ENCODE assay signal across 14 cellular contexts in the genomic region with DNA sequence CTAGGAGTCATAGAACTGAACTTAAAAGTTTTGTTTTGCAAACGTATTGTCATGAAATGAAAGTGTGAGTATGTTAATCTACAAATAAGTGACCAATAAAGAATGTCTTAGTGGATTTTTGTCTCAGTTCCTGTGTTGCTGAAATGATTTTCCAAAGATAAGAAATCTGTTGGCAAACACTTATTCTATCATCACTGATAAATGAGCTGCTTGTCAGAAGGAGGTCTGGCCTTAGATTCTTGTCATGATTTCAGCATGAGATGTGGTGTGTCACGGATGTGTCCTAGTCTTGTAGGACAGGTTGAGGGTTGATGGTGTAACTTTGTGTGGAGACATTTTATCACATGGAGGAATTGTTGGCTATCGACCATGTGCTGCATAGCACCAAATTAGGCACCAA. TPM values are rescaled to one million over a fixed set of nuclear protein-coding genes. Genes with fewer than 3 reads are reported as not detected.
DNase-seq lines count a peak whose midpoint lies in the region; ATAC-seq and TF ChIP-seq lines count a peak whose summit lies in the region.
"Had no signal": no experiment of that assay in that cellular context is flagged by ENCODE, and none has a peak within 500 bp of the region (broad histone marks: within the 10 kb centered on the region; RNA-seq: fewer than 3 reads in every experiment).

No MANE protein-coding gene starts in this region.

- H3K9me3 ChIP-seq in uterus = no peaks in the 10 kb centered on the region

- peak overlapping the region; percentile 42 for H3K4me3 Mint-ChIP-seq in Calu3 (ENCODE audit: low read depth, unreplicated experiment)
- H3K4me3 Mint-ChIP-seq: naive thymus-derived CD4-positive, alpha-beta T cell; T-helper 1 cell treated with Interleukin-12 subunit alpha and Interleukin-12 subunit beta and Interleukin-4 antibody, amounts not matched to agents 30 μg/mL and 1 μg/mL, for 36 hours had no signal

- no peaks in the 10 kb centered on the region for H3K27me3 ChIP-seq in uterus

- peaks cover 28% of the 10 kb centered on the region for H3K36me3 Mint-ChIP-seq in Calu3 (ENCODE audit: insufficient read depth, unreplicated experiment)
- H3K36me3 Mint-ChIP-seq: naive thymus-derived CD4-positive, alpha-beta T cell had no signal

- intact Hi-C loops in Calu3 (cut with micrococcal nuclease; ENCODE audit: unreplicated experiment) (loop anchor here (2.0 to 5.0 kb wide), 4 partner anchors 63 to 224 kb away; no protein-coding TSS in a partner anchor), uterus (cut with DNase I; ENCODE audit: low total_unique reads) (no loop called here)

- TF ChIP-seq CTCF in Calu3 (IDR thresholded peaks at IDR 0.05; ENCODE audit: unreplicated experiment) (no peak), epithelial cell of proximal tubule (conservative IDR thresholded peaks at IDR 0.05; ENCODE audit: low read depth, low read length) (no peak), uterus (IDR thresholded peaks at IDR 0.05) (no peak)

- no peaks in the 10 kb centered on the region for H3K4me1 ChIP-seq in uterus

- no peak overlapping the region for H3K4me3 ChIP-seq in epithelial cell of proximal tubule (ENCODE audit: low read depth, low read length)
- H3K4me3 ChIP-seq in uterus = no peak overlapping the region

- no peak for ATAC-seq in GM21526 (IDR thresholded peaks at IDR 0.05; ENCODE audit: low FRiP score, unreplicated experiment)
- ATAC-seq: naive thymus-derived CD4-positive, alpha-beta T cell had no signal

- H3K9me3 Mint-ChIP-seq in Calu3 (ENCODE audit: low read depth, unreplicated experiment) = no peaks in the 10 kb centered on the region

- peak; percentile 54 for DNase-seq in Calu3
- DNase-seq in NCI-H460 (ENCODE audit: extremely low read depth, low read depth) = peak; percentile 90
- DNase-seq in epithelial cell of proximal tubule (ENCODE audit: low read depth) = peak; percentile 33
- peak; percentile 78 for DNase-seq in renal cortical epithelial cell (ENCODE audit: low read depth)
- DNase-seq in uterus = no peak
- no peak for DNase-seq in NCI-H1092 treated with DMSO at 0.1 percent for 48 hours (lab: John Stamatoyannopoulos, UW)
- DNase-seq in DMS114 treated with DMSO at 0.1 percent for 48 hours (lab: John Stamatoyannopoulos, UW; ENCODE audit: unreplicated experiment) = no peak
- DNase-seq: activated CD4-positive, alpha-beta T cell treated with anti-CD3 and anti-CD28 coated beads, Interleukin-2, amount 50 U/mL, for 1 hour; glutamatergic neuron; naive thymus-derived CD4-positive, alpha-beta T cell; NCI-H2227 treated with DMSO at 0.1 percent for 48 hours; OCI-M1 had no signal

- no peaks in the 10 kb centered on the region for H3K27me3 Mint-ChIP-seq in Calu3 (ENCODE audit: unreplicated experiment)

- BruUV-seq in Calu3 (replicated peaks; lab: Mats Ljungman, UMichigan) = no TSS peak

- H3K27ac ChIP-seq in uterus = no peak overlapping the region

- peaks cover 50% of the 10 kb centered on the region for H3K4me1 Mint-ChIP-seq in Calu3 (ENCODE audit: low read depth, unreplicated experiment)

- peak overlapping the region; percentile 91 for H3K27ac Mint-ChIP-seq in Calu3 (ENCODE audit: unreplicated experiment)
- H3K27ac Mint-ChIP-seq: T-helper 1 cell treated with Interleukin-12 subunit alpha and Interleukin-12 subunit beta and Interleukin-4 antibody, amounts not matched to agents 30 μg/mL and 1 μg/mL, for 36 hours had no signal

- H3K36me3 ChIP-seq in uterus = no peaks in the 10 kb centered on the region

- no peak for TF ChIP-seq POLR2A in uterus (IDR thresholded peaks at IDR 0.05)

- CTCF ChIA-PET in Calu3 (lab: Charles Lee) = interaction anchor here (0.7 to 1.0 kb wide), 3 partner anchors 24 to 224 kb away, joined by 3 to 4 read pairs (median 3); no protein-coding TSS in a partner anchor

RNA-seq across cellular contexts. Expression of gene LIMCH1, which starts 31.9 kb away (rescaled TPM):
- total RNA-seq in Calu3 (2022) (53.9 and 78.7 TPM in 2 replicates), epithelial cell of proximal tubule (8.3 and 15.5 TPM in 2 replicates), renal cortical epithelial cell (17.7 and 65.0 TPM in 2 replicates), uterus (10 to 100 TPM; 12.9 to 49.5 (median 28.2) TPM)
- 295 and 308 TPM in 2 replicates for total RNA-seq in NCI-H460 (2014; rRNA removed; shearing (Covaris generic))
- 271 and 379 TPM in 2 replicates for polyA plus RNA-seq in NCI-H460 (2014; cell fraction: nucleus; rRNA removed)
- polyA plus RNA-seq: naive thymus-derived CD4-positive, alpha-beta T cell had no signal

Comparison
In these comparisons a context has a peak if more than half of its experiments do, and no peak if none do; other contexts are left out.
1. DNase-seq: peak in Calu3 (single experiment), NCI-H460 (single experiment), epithelial cell of proximal tubule (single experiment) and renal cortical epithelial cell (single experiment); none in uterus (0 of 2), NCI-H1092 treated with DMSO at 0.1 percent for 48 hours (single experiment) and DMS114 treated with DMSO at 0.1 percent for 48 hours (single experiment).